ENCODE assay signal across 8 cellular contexts in genomic region chr1:108746382-108747127, GRCh38. TPM values are rescaled to one million over a fixed set of nuclear protein-coding genes. Genes with fewer than 3 reads are reported as not detected.
DNase-seq lines count a peak whose midpoint lies in the region; ATAC-seq and TF ChIP-seq lines count a peak whose summit lies in the region.

TSS of gene STXBP3 (plus strand) at chr1:108746674. CDS start at chr1:108746738, 64 bp downstream.

- peaks cover 21% of the 10 kb centered on the region for H3K4me1 Mint-ChIP-seq in activated T-helper 17 cell treated with anti-CD3 and anti-CD28 coated beads, Interleukin-2, amount 50 U/mL, for 72 hours
- peaks cover 36 to 37% of the 10 kb centered on the region in 2 donors for H3K4me1 Mint-ChIP-seq in natural killer cell

- H3K9me3 Mint-ChIP-seq in activated T-helper 17 cell treated with anti-CD3 and anti-CD28 coated beads, Interleukin-2, amount 50 U/mL, for 72 hours: no peaks in the 10 kb centered on the region
- H3K9me3 Mint-ChIP-seq in natural killer cell: no peaks in the 10 kb centered on the region

- H4K20me1 ChIP-seq in GM23248 (ENCODE audit: insufficient read depth) (no peaks in the 10 kb centered on the region), fibroblast of lung (ENCODE audit: control insufficient read depth, extremely low read depth, insufficient read depth, low read length) (no peaks in the 10 kb centered on the region)

- peak within 1 kb of the TSS; percentile 86 for H2AFZ ChIP-seq in GM23248
- peak within 1 kb of the TSS; percentile 84 for H2AFZ ChIP-seq in fibroblast of lung (ENCODE audit: low read length)

- no peaks in the 10 kb centered on the region for H3K9me2 ChIP-seq in GM23248 (ENCODE audit: insufficient read depth)

- H3K9ac ChIP-seq in GM23248 (peak within 1 kb of the TSS; percentile 98), fibroblast of lung (ENCODE audit: insufficient read depth, low read length) (peak within 1 kb of the TSS; percentile 96)

- in situ Hi-C loops in GM23248 (cut with MboI): no loop called here

- intact Hi-C loops in natural killer cell (cut with micrococcal nuclease): loop anchor here (1.0 to 5.0 kb wide), 3 partner anchors 54 to 346 kb away; partner anchors contain the start of genes PRPF38B and TMEM167B

- no peaks in the 10 kb centered on the region for H3K36me3 ChIP-seq in GM23248 (ENCODE audit: low read depth)
- no peaks in the 10 kb centered on the region for H3K36me3 ChIP-seq in fibroblast of lung (ENCODE audit: control insufficient read depth, insufficient read depth, low read length)

- WGBS in GM23248 (ENCODE audit: low coverage in 1 of 2, low lambda C conversion rate in 2 of 2, missing lambda C conversion rate in 2 of 2), 2 experiments: 1 to 2% methylated on average over 50 to 63 of the region's 71 CpGs

- peak; percentile 97 for DNase-seq in EH (ENCODE audit: low read depth)
- DNase-seq in GM23248: peak; percentile 100
- peak; percentile 96 for DNase-seq in LHCN-M2 (ENCODE audit: low read depth)
- DNase-seq in RPMI8226: peak; percentile 96
- DNase-seq in fibroblast of lung (ENCODE audit: low read depth in 2 of 2): peak; percentile 95 to 99
- peak; percentile 100 for DNase-seq in natural killer cell
- peak; percentile 100 for DNase-seq in stimulated activated naive CD8-positive, alpha-beta T cell treated with anti-CD3 and anti-CD28 coated beads, Interleukin-15, Interleukin-2, amounts not matched to agents 100 U/mL and 50 U/mL, for 24 hours

- peak; percentile 91 to 98 for TF ChIP-seq CTCF in fibroblast of lung (conservative IDR thresholded peaks at IDR 0.05 in 1 of 2, IDR thresholded peaks at IDR 0.05 in 1 of 2; ENCODE audit: low read depth in 1 of 2, low read length in 2 of 2)
- peak; percentile 88 for TF ChIP-seq CTCF in natural killer cell (IDR thresholded peaks at IDR 0.05)

- H3K36me3 Mint-ChIP-seq in activated T-helper 17 cell treated with anti-CD3 and anti-CD28 coated beads, Interleukin-2, amount 50 U/mL, for 72 hours (ENCODE audit: low read depth): peaks cover 41% of the 10 kb centered on the region
- H3K36me3 Mint-ChIP-seq in natural killer cell: peaks cover 7% of the 10 kb centered on the region

- H3K4me1 ChIP-seq in GM23248 (ENCODE audit: insufficient read depth) (peaks cover 15% of the 10 kb centered on the region), fibroblast of lung (ENCODE audit: control insufficient read depth, extremely low read depth, insufficient read depth, low read length) (no peaks in the 10 kb centered on the region)

- peak within 1 kb of the TSS; percentile 97 for H3K27ac Mint-ChIP-seq in activated T-helper 17 cell treated with anti-CD3 and anti-CD28 coated beads, Interleukin-2, amount 50 U/mL, for 72 hours
- H3K27ac Mint-ChIP-seq in natural killer cell: peak within 1 kb of the TSS; percentile 97 to 100

- H3K9me3 ChIP-seq in GM23248 (ENCODE audit: low read depth) (no peaks in the 10 kb centered on the region), fibroblast of lung (ENCODE audit: control insufficient read depth, insufficient read depth, low read depth, low read length) (no peaks in the 10 kb centered on the region)

- H3K4me3 ChIP-seq in GM23248: peak within 1 kb of the TSS; percentile 97
- H3K4me3 ChIP-seq in fibroblast of lung (replicated peaks in 1 of 4; ENCODE audit: control extremely low read depth in 1 of 4, insufficient read depth in 1 of 4, low read depth in 3 of 4, low read length in 4 of 4): peak within 1 kb of the TSS; percentile 64 to 90 (median 82)

- H3K27me3 ChIP-seq in GM23248 (replicated peaks; ENCODE audit: insufficient read depth): no peaks in the 10 kb centered on the region
- no peaks in the 10 kb centered on the region for H3K27me3 ChIP-seq in fibroblast of lung (ENCODE audit: control insufficient read depth, insufficient read depth, low read length)

- H3K4me3 Mint-ChIP-seq in activated T-helper 17 cell treated with anti-CD3 and anti-CD28 coated beads, Interleukin-2, amount 50 U/mL, for 72 hours: peak within 1 kb of the TSS; percentile 98
- H3K4me3 Mint-ChIP-seq in natural killer cell: peak within 1 kb of the TSS; percentile 100

- H3K4me2 ChIP-seq in GM23248 (ENCODE audit: unreplicated experiment) (peak within 1 kb of the TSS; percentile 97), fibroblast of lung (ENCODE audit: extremely low read depth, insufficient read depth, low read length) (peak within 1 kb of the TSS; percentile 79)

- H3K27ac ChIP-seq in GM23248 (peak within 1 kb of the TSS; percentile 99), fibroblast of lung (ENCODE audit: insufficient read depth, low read length) (peak within 1 kb of the TSS; percentile 96)

- H3F3A ChIP-seq in GM23248 (ENCODE audit: insufficient read depth): peaks cover 11% of the 10 kb centered on the region

- ATAC-seq in activated T-helper 17 cell treated with anti-CD3 and anti-CD28 coated beads, Interleukin-2, amount 50 U/mL, for 72 hours (replicated peaks): peak; percentile 94
- peak; percentile 90 to 97 (median 91) for ATAC-seq in natural killer cell
- ATAC-seq in stimulated activated naive CD8-positive, alpha-beta T cell treated with anti-CD3 and anti-CD28 coated beads, Interleukin-15, Interleukin-2, amounts not matched to agents 100 U/mL and 50 U/mL, for 24 hours: peak; percentile 96

- peaks cover 43% of the 10 kb centered on the region for H3K79me2 ChIP-seq in GM23248 (ENCODE audit: insufficient read depth)
- peaks cover 37% of the 10 kb centered on the region for H3K79me2 ChIP-seq in fibroblast of lung (ENCODE audit: control insufficient read depth, insufficient read depth, low read length)

- no peaks in the 10 kb centered on the region for H3K27me3 Mint-ChIP-seq in activated T-helper 17 cell treated with anti-CD3 and anti-CD28 coated beads, Interleukin-2, amount 50 U/mL, for 72 hours
- H3K27me3 Mint-ChIP-seq in natural killer cell (ENCODE audit: low read depth in 2 of 2): peaks cover 3 to 6% of the 10 kb centered on the region in 2 donors

RNA-seq across cellular contexts. Expression of gene STXBP3, which starts in this region (rescaled TPM):
- 26.8 and 42.3 TPM in 2 replicates for total RNA-seq in GM23248 (2014; rRNA removed; shearing (Covaris generic))
- 43.7 and 46.4 TPM in 2 replicates for polyA plus RNA-seq in GM23248 (2016; fragmentation: Nextera tagmentation; extraction: Ambion mirVana)
- 47.8 and 49.3 TPM in 2 replicates for total RNA-seq in LHCN-M2 (2014; rRNA removed)
- polyA plus RNA-seq in LHCN-M2 (2012): 11.8 TPM
- 10 to 100 TPM; 41.0 to 52.3 TPM for total RNA-seq in activated T-helper 17 cell treated with anti-CD3 and anti-CD28 coated beads, Interleukin-2, amount 50 U/mL, for 72 hours
- total RNA-seq in fibroblast of lung: 71.0 and 75.0 TPM in 2 replicates
- 51.8 and 55.3 TPM in 2 replicates for polyA plus RNA-seq in fibroblast of lung
- 28.7 and 36.7 TPM in 2 replicates for polyA plus RNA-seq in fibroblast of lung (2012)
- 0.11 and 0.51 TPM in 2 replicates for polyA minus RNA-seq in fibroblast of lung (ENCODE audit: low replicate concordance)
- total RNA-seq in natural killer cell: 10 to 100 TPM; 63.1 to 71.4 (median 69.2) TPM

Comparison
In these comparisons a context has a peak if more than half of its experiments do, and no peak if none do; other contexts are left out.
1. Peak in every context shown above with its lines: DNase-seq, ATAC-seq, H3K4me3 ChIP-seq and H3K27ac ChIP-seq.